9 cellular contexts compared by ENCODE assay signal in genomic region chr6:150144294-150144868, GRCh38. TPM values are rescaled to one million over a fixed set of nuclear protein-coding genes. Genes with fewer than 3 reads are reported as not detected.
A peak's percentile ranks its signal among the peaks of the same experiment; 100 is the strongest.
DNase-seq lines count a peak whose midpoint lies in the region; TF ChIP-seq lines count a peak whose summit lies in the region.
"Had no signal": no experiment of that assay in that cellular context is flagged by ENCODE, and none has a peak within 500 bp of the region (broad histone marks: within the 10 kb centered on the region; RNA-seq: fewer than 3 reads in every experiment).

No MANE protein-coding gene starts in this region.

- H3K27ac Mint-ChIP-seq in T-helper 2 cell treated with Interferon-gamma antibody and Interleukin-4, amounts not matched to agents 5 μg/mL and 100 μg/mL, for 36 hours = no peak overlapping the region
- H3K27ac Mint-ChIP-seq in activated CD4-positive, alpha-beta memory T cell treated with anti-CD3 and anti-CD28 coated beads for 36 hours = no peak overlapping the region

- in situ Hi-C loops in GM13976 (cut with MboI; ENCODE audit: low sequenced_read_pairs, unreplicated experiment) = no loop called here

- H3K9me3 ChIP-seq in iPS-18a (ENCODE audit: control insufficient read depth, low read depth, low read length) (no peaks in the 10 kb centered on the region), skeletal muscle tissue (ENCODE audit: control insufficient read depth in 3 of 3, low read length in 3 of 3) (no peaks in the 10 kb centered on the region)

- no peaks in the 10 kb centered on the region for H3K9me3 Mint-ChIP-seq in T-helper 2 cell treated with Interferon-gamma antibody and Interleukin-4, amounts not matched to agents 5 μg/mL and 100 μg/mL, for 36 hours
- no peaks in the 10 kb centered on the region for H3K9me3 Mint-ChIP-seq in activated CD4-positive, alpha-beta memory T cell treated with anti-CD3 and anti-CD28 coated beads for 36 hours

- H3K27me3 Mint-ChIP-seq in T-helper 2 cell treated with Interferon-gamma antibody and Interleukin-4, amounts not matched to agents 5 μg/mL and 100 μg/mL, for 36 hours (ENCODE audit: low read depth) = peaks cover 65% of the 10 kb centered on the region
- H3K27me3 Mint-ChIP-seq in activated CD4-positive, alpha-beta memory T cell treated with anti-CD3 and anti-CD28 coated beads for 36 hours = peaks cover 64% of the 10 kb centered on the region

- peak overlapping the region; percentile 58 for H3K4me3 Mint-ChIP-seq in T-helper 2 cell treated with Interferon-gamma antibody and Interleukin-4, amounts not matched to agents 5 μg/mL and 100 μg/mL, for 36 hours
- H3K4me3 Mint-ChIP-seq in activated CD4-positive, alpha-beta memory T cell treated with anti-CD3 and anti-CD28 coated beads for 36 hours = peak overlapping the region; percentile 45

- CTCF ChIA-PET in activated CD4-positive, alpha-beta memory T cell treated with anti-CD3 and anti-CD28 coated beads for 36 hours (lab: Charles Lee) = interaction anchor here (1.2 to 2.6 kb wide), 3 partner anchors 64 to 721 kb away, joined by 3 to 8 read pairs (median 6); partner anchors contain the start of gene MTHFD1L

- H3K4me3 ChIP-seq in iPS-18a (ENCODE audit: low read length) (peak overlapping the region; percentile 59), skeletal muscle tissue (ENCODE audit: low read length in 3 of 3) (peak overlapping the region; percentile 72 to 79 (median 73)), foreskin fibroblast (ENCODE audit: low read depth in 1 of 2, low read length in 2 of 2) (no peak overlapping the region)

- H3K4me1 Mint-ChIP-seq in T-helper 2 cell treated with Interferon-gamma antibody and Interleukin-4, amounts not matched to agents 5 μg/mL and 100 μg/mL, for 36 hours (ENCODE audit: low read depth) = peaks cover 8% of the 10 kb centered on the region
- peaks cover 18% of the 10 kb centered on the region for H3K4me1 Mint-ChIP-seq in activated CD4-positive, alpha-beta memory T cell treated with anti-CD3 and anti-CD28 coated beads for 36 hours (ENCODE audit: low read depth)

- H3K9ac ChIP-seq in iPS-18a (ENCODE audit: low read length) = no peak overlapping the region
- H3K9ac ChIP-seq in skeletal muscle tissue (ENCODE audit: low read depth in 1 of 3, low read length in 3 of 3) = peak overlapping the region; percentile 73 to 85 (median 79)

- POLR2A ChIA-PET in activated CD4-positive, alpha-beta memory T cell treated with anti-CD3 and anti-CD28 coated beads for 36 hours (lab: Charles Lee) = interaction anchor here (1.1 kb wide), 1 partner anchor 204 kb away, joined by 3 read pairs; no protein-coding TSS in a partner anchor

- no peaks in the 10 kb centered on the region for H3K36me3 ChIP-seq in iPS-18a (ENCODE audit: control insufficient read depth, low read depth, low read length)
- H3K36me3 ChIP-seq in skeletal muscle tissue (ENCODE audit: control insufficient read depth in 3 of 3, insufficient read depth in 3 of 3, low read length in 3 of 3) = no peaks in the 10 kb centered on the region

- intact Hi-C loops in activated CD4-positive, alpha-beta memory T cell treated with anti-CD3 and anti-CD28 coated beads for 36 hours (cut with micrococcal nuclease) = loop anchor here (10.0 kb wide), 1 partner anchor 160 kb away; no protein-coding TSS in a partner anchor

- no peaks in the 10 kb centered on the region for H3K4me1 ChIP-seq in iPS-18a (ENCODE audit: control insufficient read depth, low read depth, low read length)
- peaks cover 26 to 32% (median 26%) of the 10 kb centered on the region in 3 donors for H3K4me1 ChIP-seq in skeletal muscle tissue (ENCODE audit: control insufficient read depth in 3 of 3, insufficient read depth in 3 of 3, low read length in 3 of 3)

- H3K27me3 ChIP-seq in iPS-18a (ENCODE audit: control insufficient read depth, insufficient read depth, low read length) (peaks cover 72% of the 10 kb centered on the region), skeletal muscle tissue (ENCODE audit: control insufficient read depth in 3 of 3, insufficient read depth in 3 of 3, low read length in 3 of 3) (peaks cover 0 to 13% (median 12%) of the 10 kb centered on the region in 3 donors)

- TF ChIP-seq CTCF in GM13976 (IDR thresholded peaks at IDR 0.05; ENCODE audit: borderline replicate concordance, control extremely low read depth, extremely low read depth, insufficient read depth, missing control alignments) = no peak
- TF ChIP-seq CTCF in foreskin fibroblast (IDR thresholded peaks at IDR 0.05; ENCODE audit: low read depth, low read length) = no peak

- H3K27ac ChIP-seq in iPS-18a (ENCODE audit: low read length) (no peak overlapping the region), skeletal muscle tissue (ENCODE audit: low read depth, low read length) (no peak overlapping the region)

- no peak for DNase-seq in T-helper 2 cell treated with Interferon-gamma antibody and Interleukin-4, amounts not matched to agents 5 μg/mL and 100 μg/mL, for 36 hours (ENCODE audit: low spot score)
- no peak for DNase-seq in T-helper 2 cell
- no peak for DNase-seq in activated CD4-positive, alpha-beta memory T cell treated with anti-CD3 and anti-CD28 coated beads for 36 hours
- DNase-seq in GM13976 (ENCODE audit: low spot score) = no peak
- no peak for DNase-seq in NCI-H187 (lab: John Stamatoyannopoulos, UW)
- DNase-seq in foreskin fibroblast = no peak
- DNase-seq: ACHN had no signal

- H3K36me3 Mint-ChIP-seq in T-helper 2 cell treated with Interferon-gamma antibody and Interleukin-4, amounts not matched to agents 5 μg/mL and 100 μg/mL, for 36 hours (ENCODE audit: low read depth) = no peaks in the 10 kb centered on the region
- H3K36me3 Mint-ChIP-seq in activated CD4-positive, alpha-beta memory T cell treated with anti-CD3 and anti-CD28 coated beads for 36 hours = no peaks in the 10 kb centered on the region

RNA-seq across cellular contexts. Expression of gene PPP1R14C, which starts 1.5 kb away (rescaled TPM):
- total RNA-seq in activated CD4-positive, alpha-beta memory T cell treated with anti-CD3 and anti-CD28 coated beads for 36 hours = under 1 TPM; 0.21 to 0.36 TPM
- 14.1 TPM for total RNA-seq in skeletal muscle tissue

Comparison
In these comparisons a context has a peak if more than half of its experiments do, and no peak if none do; other contexts are left out.
1. H3K4me3 ChIP-seq: peak in iPS-18a (single experiment) and skeletal muscle tissue (3 of 3); none in foreskin fibroblast (0 of 2).
2. RNA of gene PPP1R14C, which starts 1.5 kb away (total RNA-seq): 14.1 TPM in skeletal muscle tissue (single experiment); 0.21 to 0.36 TPM in activated CD4-positive, alpha-beta memory T cell treated with anti-CD3 and anti-CD28 coated beads for 36 hours; every median in the first group is over 10 times any median in the second.